In genomic region chr4:107896158-107896645, GRCh38 we compare ENCODE assay signal across 8 cellular contexts. TPM values are rescaled to one million over a fixed set of nuclear protein-coding genes. Genes with fewer than 3 reads are reported as not detected.
DNase-seq lines count a peak whose midpoint lies in the region; ATAC-seq and TF ChIP-seq lines count a peak whose summit lies in the region.

No MANE protein-coding gene starts in this region.

- peak overlapping the region; percentile 81 for H3K4me2 ChIP-seq in mammary epithelial cell (ENCODE audit: insufficient read depth, low read depth, low read length)
- no peak overlapping the region for H3K4me2 ChIP-seq in mesendoderm (ENCODE audit: low read length)

- H2BK15ac ChIP-seq in mesendoderm (replicated peaks; ENCODE audit: low read depth), result no peak overlapping the region

- no peaks in the 10 kb centered on the region for H4K20me1 ChIP-seq in mammary epithelial cell (ENCODE audit: insufficient read depth, low read length)

- in situ Hi-C loops in mammary epithelial cell (cut with MboI; ENCODE audit: low sequenced_read_pairs in 2 of 2), result loop anchor here in 1 of 2 donors (5.0 kb wide), 1 partner anchor 74 kb away; the partner anchor contains the start of gene SGMS2

- H3K79me2 ChIP-seq in mammary epithelial cell (ENCODE audit: insufficient read depth, low read length) (peaks cover 34% of the 10 kb centered on the region), mesendoderm (ENCODE audit: control insufficient read depth, insufficient read depth, low read length) (no peaks in the 10 kb centered on the region)

- ATAC-seq in HG03442 (IDR thresholded peaks at IDR 0.05; ENCODE audit: unreplicated experiment) (peak; percentile 47), GM19023 (IDR thresholded peaks at IDR 0.05; ENCODE audit: unreplicated experiment) (no peak)

- 5% methylated on average over 2 of the region's 2 CpGs for WGBS in mammary epithelial cell (ENCODE audit: low coverage, missing lambda C conversion rate)
- no CpG with 5 or more reads among the region's 2 CpGs for WGBS in mesendoderm (ENCODE audit: extremely low coverage, insufficient coverage, low lambda C conversion rate)

- no peak overlapping the region for H2BK5ac ChIP-seq in mesendoderm (ENCODE audit: low read length)

- H4K5ac ChIP-seq in mesendoderm (ENCODE audit: low read length), result no peak overlapping the region

- DNase-seq in EL, result peak; percentile 94
- DNase-seq in mammary epithelial cell, result peak; percentile 98
- peak; percentile 88 for DNase-seq in myocyte (ENCODE audit: low read depth)
- DNase-seq in mesendoderm, result no peak
- no peak for DNase-seq in NCI-H2171 (lab: John Stamatoyannopoulos, UW)
- no peak for DNase-seq in SHP77 treated with DMSO at 0.1 percent for 48 hours (lab: John Stamatoyannopoulos, UW)

- CTCF ChIA-PET in mammary epithelial cell (lab: Charles Lee; ENCODE audit: low non-redundant PET), result no interaction called here

- H3K18ac ChIP-seq in mesendoderm (ENCODE audit: low read length), result no peak overlapping the region

- H3K4ac ChIP-seq in mesendoderm (ENCODE audit: low read depth, low read length), result no peak overlapping the region

- no peak overlapping the region for H2BK120ac ChIP-seq in mesendoderm (ENCODE audit: low read depth, low read length)

- H3K56ac ChIP-seq in mesendoderm (ENCODE audit: low read length), result no peak overlapping the region

- no peaks in the 10 kb centered on the region for H3K79me1 ChIP-seq in mesendoderm (ENCODE audit: low read length)

- peak overlapping the region; percentile 97 for H3K27ac ChIP-seq in mammary epithelial cell (ENCODE audit: insufficient read depth, low read depth, low read length)
- H3K27ac ChIP-seq in mesendoderm (ENCODE audit: low read depth, low read length), result no peak overlapping the region

- H4K8ac ChIP-seq in mesendoderm (ENCODE audit: low read depth, low read length), result no peak overlapping the region

- no peak overlapping the region for H2AK5ac ChIP-seq in mesendoderm (ENCODE audit: low read length)

- H2AFZ ChIP-seq in mammary epithelial cell (ENCODE audit: low read depth, low read length), result peak overlapping the region; percentile 7

- H3K4me3 ChIP-seq in mammary epithelial cell (replicated peaks in 1 of 3; ENCODE audit: insufficient read depth in 1 of 3, low read depth in 2 of 3, low read length in 3 of 3) (peak overlapping the region; percentile 5 to 36 (median 27)), mesendoderm (ENCODE audit: low read length) (no peak overlapping the region)

- H3K9me3 ChIP-seq in mammary epithelial cell (replicated peaks; ENCODE audit: insufficient read depth, low read length), result no peaks in the 10 kb centered on the region

- TF ChIP-seq CTCF in mammary epithelial cell (conservative IDR thresholded peaks at IDR 0.05 in 1 of 2, IDR thresholded peaks at IDR 0.05 in 1 of 2; ENCODE audit: extremely low read depth in 1 of 2, insufficient read depth in 1 of 2, low read depth in 1 of 2, low read length in 2 of 2), result no peak

- intact Hi-C loops in mammary epithelial cell (cut with micrococcal nuclease), result loop anchor here (1.0 kb wide), 2 partner anchors 34 to 72 kb away; partner anchors contain the start of gene SGMS2

- peak overlapping the region; percentile 93 for H3K9ac ChIP-seq in mammary epithelial cell (ENCODE audit: insufficient read depth, low read length)
- no peak overlapping the region for H3K9ac ChIP-seq in mesendoderm (ENCODE audit: low read length)

- H3K4me1 ChIP-seq in mammary epithelial cell (ENCODE audit: insufficient read depth, low read length) (peaks cover 57% of the 10 kb centered on the region), mesendoderm (ENCODE audit: control insufficient read depth, low read depth, low read length) (no peaks in the 10 kb centered on the region)

- H3K36me3 ChIP-seq in mammary epithelial cell (ENCODE audit: insufficient read depth, low read length), result no peaks in the 10 kb centered on the region
- no peaks in the 10 kb centered on the region for H3K36me3 ChIP-seq in mesendoderm (ENCODE audit: control insufficient read depth, insufficient read depth, low read length)

- no TSS peak for BruUV-seq in mammary epithelial cell (replicated peaks; lab: Mats Ljungman, UMichigan)

- no peak overlapping the region for H3K23ac ChIP-seq in mesendoderm (ENCODE audit: low read length)

- dilution Hi-C loops in mammary epithelial cell (cut with HindIII; ENCODE audit: low sequenced_read_pairs), result no loop called here

- H3K27me3 ChIP-seq in mammary epithelial cell (ENCODE audit: insufficient read depth, low read length) (no peaks in the 10 kb centered on the region), mesendoderm (ENCODE audit: insufficient read depth, low read length, poor library complexity) (no peaks in the 10 kb centered on the region)

RNA-seq across cellular contexts. Expression of gene CYP2U1, which starts 35.1 kb away (rescaled TPM):
- total RNA-seq in mammary epithelial cell, result 10 to 100 TPM in 1 of 2 donors, 1 to 10 TPM in 1; 7.5 to 30.7 TPM
- polyA plus RNA-seq in mammary epithelial cell, result 2.8 TPM
- polyA minus RNA-seq in mammary epithelial cell, result 1.4 TPM
- total RNA-seq in myocyte, result 11.5 and 11.6 TPM in 2 replicates
- polyA plus RNA-seq in myocyte (2012), result 7.6 TPM
- polyA plus RNA-seq in mesendoderm (2013, experiment 1 of 2), result 1.4 TPM
- polyA plus RNA-seq in mesendoderm (2013, experiment 2 of 2), result 1.3 TPM

Comparison
In these comparisons a context has a peak if more than half of its experiments do, and no peak if none do; other contexts are left out.
1. DNase-seq: peak in EL (single experiment), mammary epithelial cell (single experiment) and myocyte (single experiment); none in mesendoderm (single experiment), NCI-H2171 (single experiment) and SHP77 treated with DMSO at 0.1 percent for 48 hours (single experiment).